28 cellular contexts compared by ENCODE assay signal in the genomic region with DNA sequence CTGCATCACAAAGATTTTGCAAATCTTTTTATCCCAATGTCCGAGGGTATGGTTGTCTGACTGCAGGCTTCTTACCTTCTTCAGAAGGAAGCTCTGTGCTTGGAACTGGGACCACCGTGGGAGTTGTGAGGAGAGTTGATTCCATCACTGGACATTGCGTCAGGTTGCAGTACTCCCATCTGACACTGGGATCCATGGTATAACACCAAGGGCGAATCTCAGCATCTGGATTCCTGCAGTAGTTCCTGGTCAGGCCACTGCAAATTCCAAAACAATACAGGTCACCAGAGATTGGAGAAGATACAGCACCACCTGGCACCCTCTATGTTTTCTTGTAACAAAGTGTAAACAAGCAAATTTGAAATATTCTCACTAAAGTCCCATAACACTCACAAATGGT.
"Had no signal": no experiment of that assay in that cellular context is flagged by ENCODE, and none has a peak within 500 bp of the region (broad histone marks: within the 10 kb centered on the region; RNA-seq: fewer than 3 reads in every experiment).

No MANE protein-coding gene starts in this region.

- H3K4me1 ChIP-seq: colonic mucosa, esophagus muscularis mucosa, esophagus squamous epithelium, foreskin keratinocyte, gastrocnemius medialis, gastroesophageal sphincter, heart left ventricle, heart right ventricle had no signal

- H3K9me3 ChIP-seq: colonic mucosa, esophagus muscularis mucosa, esophagus squamous epithelium, gastrocnemius medialis had no signal

- H3K27me3 ChIP-seq: colonic mucosa, esophagus muscularis mucosa, esophagus squamous epithelium, foreskin keratinocyte, gastrocnemius medialis, heart left ventricle had no signal

- H3K4me3 ChIP-seq: colonic mucosa, coronary artery, dorsolateral prefrontal cortex, esophagus muscularis mucosa, esophagus squamous epithelium, gastrocnemius medialis, gastroesophageal sphincter, heart left ventricle, heart right ventricle had no signal

- H3K36me3 ChIP-seq: colonic mucosa, esophagus muscularis mucosa, esophagus squamous epithelium, gastrocnemius medialis, gastroesophageal sphincter, heart left ventricle, heart right ventricle had no signal

- H3K27ac ChIP-seq: colonic mucosa, coronary artery, dorsolateral prefrontal cortex, epithelial cell of prostate, esophagus muscularis mucosa, esophagus squamous epithelium, foreskin keratinocyte, gastrocnemius medialis, gastroesophageal sphincter, heart left ventricle, heart right ventricle had no signal

- DNase-seq: colonic mucosa; cortex of kidney; dermis blood vessel endothelial cell; dorsolateral prefrontal cortex; effector CD4-positive, alpha-beta T cell; effector CD8-positive, alpha-beta T cell; effector memory CD4-positive, alpha-beta T cell; effector memory CD8-positive, alpha-beta T cell; endodermal cell; erythroblast; esophagus squamous epithelium; foreskin fibroblast; foreskin keratinocyte; foreskin melanocyte; gastrocnemius medialis; glutamatergic neuron; head of caudate nucleus; heart left ventricle; heart right ventricle had no signal

- ATAC-seq: effector memory CD8-positive, alpha-beta T cell; esophagus mucosa; foreskin keratinocyte; gastrocnemius medialis; gastroesophageal sphincter; heart left ventricle; heart right ventricle had no signal

- FAIRE-seq: colon, endometrium, endothelial cell of umbilical vein, frontal cortex had no signal
